ENCODE assay signal across 17 cellular contexts in the genomic region with DNA sequence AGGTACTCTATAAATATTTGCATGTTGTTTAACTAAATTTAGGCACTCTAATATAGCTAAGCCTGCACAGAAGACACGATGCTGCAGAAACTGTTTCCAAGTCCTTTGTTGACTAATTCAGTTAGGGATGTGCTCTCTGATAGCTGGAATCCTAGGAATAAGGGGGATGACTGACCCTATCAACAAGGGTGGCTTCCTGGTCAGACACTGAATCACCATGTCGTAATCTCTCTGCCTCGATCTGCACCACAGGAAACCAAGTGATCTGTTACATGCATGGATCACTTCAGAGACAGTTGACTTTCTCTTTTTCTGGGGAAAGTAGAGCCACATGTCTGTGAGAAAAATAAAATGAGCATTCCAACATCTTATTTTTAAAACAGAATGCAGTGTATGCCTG.
"Had no signal": no experiment of that assay in that cellular context is flagged by ENCODE, and none has a peak within 500 bp of the region (broad histone marks: within the 10 kb centered on the region; RNA-seq: fewer than 3 reads in every experiment).

No MANE protein-coding gene starts in this region.

- H3K9me3 Mint-ChIP-seq: activated T-helper 1 cell treated with anti-CD3 and anti-CD28 coated beads, Interleukin-12 subunit alpha, Interleukin-12 subunit beta, Interleukin-2, Interleukin-4 antibody, amounts not matched to agents 30 ng/mL and 10 ng/mL and 1 ng/mL, durations not matched to agents 14 hours and 24 hours and 36 hours; stimulated activated naive CD8-positive, alpha-beta T cell treated with anti-CD3 and anti-CD28 coated beads, Interleukin-15, Interleukin-2, amounts not matched to agents 100 ng/mL and 50 ng/mL, for 24 hours had no signal

- H3K27ac ChIP-seq: adrenal gland, body of pancreas, foreskin keratinocyte, pancreas, upper lobe of left lung had no signal

- H3K4me3 Mint-ChIP-seq: activated CD4-positive, alpha-beta T cell treated with anti-CD3 and anti-CD28 coated beads, Interleukin-2, amount 10 ng/mL, durations not matched to agents 24 days and 14 days; activated T-helper 1 cell treated with anti-CD3 and anti-CD28 coated beads, Interleukin-12 subunit alpha, Interleukin-12 subunit beta, Interleukin-2, Interleukin-4 antibody, amounts not matched to agents 30 ng/mL and 10 ng/mL and 1 ng/mL, durations not matched to agents 14 hours and 24 hours and 36 hours; stimulated activated naive CD8-positive, alpha-beta T cell treated with anti-CD3 and anti-CD28 coated beads, Interleukin-15, Interleukin-2, amounts not matched to agents 100 ng/mL and 50 ng/mL, for 24 hours; T-cell; WTC11 had no signal

- H3K36me3 Mint-ChIP-seq: T-cell had no signal

- ATAC-seq: body of pancreas, esophagus mucosa, foreskin keratinocyte, pancreas, T-cell, WTC11 had no signal

- H3K4me1 ChIP-seq: adrenal gland, body of pancreas, foreskin keratinocyte, pancreas, upper lobe of left lung had no signal

- H3K4me1 Mint-ChIP-seq: activated CD4-positive, alpha-beta T cell treated with anti-CD3 and anti-CD28 coated beads, Interleukin-2, amount 10 ng/mL, durations not matched to agents 24 days and 14 days; T-cell; WTC11 had no signal

- H3K27me3 Mint-ChIP-seq: activated CD4-positive, alpha-beta T cell treated with anti-CD3 and anti-CD28 coated beads, Interleukin-2, amount 10 ng/mL, durations not matched to agents 24 days and 14 days; stimulated activated naive CD8-positive, alpha-beta T cell treated with anti-CD3 and anti-CD28 coated beads, Interleukin-15, Interleukin-2, amounts not matched to agents 100 ng/mL and 50 ng/mL, for 24 hours had no signal

- DNase-seq: activated CD4-positive, alpha-beta T cell treated with anti-CD3 and anti-CD28 coated beads, Interleukin-2, amount 10 ng/mL, durations not matched to agents 24 days and 14 days; activated naive CD4-positive, alpha-beta T cell treated with Interleukin-2 at 50 U/mL for 16 hours; body of pancreas; cerebellar nuclear complex; dermis blood vessel endothelial cell; foreskin keratinocyte; pancreas; stimulated activated CD4-positive, alpha-beta T cell treated with anti-CD3 and anti-CD28 coated beads, Interleukin-4, amount 100 ng/mL, for 1 hour; stimulated activated CD8-positive, alpha-beta memory T cell treated with anti-CD3 and anti-CD28 coated beads, Interleukin-4, amount 100 ng/mL, for 48 hours; T-cell; T1000; upper lobe of left lung had no signal

- H3K4me3 ChIP-seq: adrenal gland, body of pancreas, pancreas, upper lobe of left lung had no signal

- H3K27ac Mint-ChIP-seq: activated CD4-positive, alpha-beta T cell treated with anti-CD3 and anti-CD28 coated beads, Interleukin-2, amount 10 ng/mL, durations not matched to agents 24 days and 14 days; activated T-helper 1 cell treated with anti-CD3 and anti-CD28 coated beads, Interleukin-12 subunit alpha, Interleukin-12 subunit beta, Interleukin-2, Interleukin-4 antibody, amounts not matched to agents 30 ng/mL and 10 ng/mL and 1 ng/mL, durations not matched to agents 14 hours and 24 hours and 36 hours; stimulated activated naive CD8-positive, alpha-beta T cell treated with anti-CD3 and anti-CD28 coated beads, Interleukin-15, Interleukin-2, amounts not matched to agents 100 ng/mL and 50 ng/mL, for 24 hours; T-cell; WTC11 had no signal

- H3K36me3 ChIP-seq: adrenal gland, pancreas, upper lobe of left lung had no signal

- H3K27me3 ChIP-seq: body of pancreas, foreskin keratinocyte, pancreas, upper lobe of left lung had no signal

- H3K9me3 ChIP-seq: adrenal gland, body of pancreas, pancreas, upper lobe of left lung had no signal
